27 cellular contexts compared by ENCODE assay signal in genomic region chr4:85061974-85062373, GRCh38.
"Had no signal": no experiment of that assay in that cellular context is flagged by ENCODE, and none has a peak within 500 bp of the region (broad histone marks: within the 10 kb centered on the region; RNA-seq: fewer than 3 reads in every experiment).

No MANE protein-coding gene starts in this region.

- ATAC-seq: stimulated activated effector memory CD8-positive, alpha-beta T cell treated with anti-CD3 and anti-CD28 coated beads, Interleukin-12 subunit alpha, Interleukin-12 subunit beta, amount 100 ng/mL, for 72 hours; stimulated activated memory B cell treated with anti-CD40 and anti-IgM and Interleukin-4, amounts not matched to agents 10 μg/mL and 1 μg/mL and 100 μg/mL, for 72 hours; stimulated activated naive B cell treated with anti-CD40 and anti-IgM and Interleukin-4, amounts not matched to agents 10 μg/mL and 1 μg/mL and 100 μg/mL, for 72 hours; stimulated activated naive CD8-positive, alpha-beta T cell treated with anti-CD3 and anti-CD28 coated beads, Interleukin-15, amount 100 ng/mL, for 72 hours; stimulated activated naive CD8-positive, alpha-beta T cell treated with anti-CD3 and anti-CD28 coated beads, Interleukin-15, Interleukin-2, amounts not matched to agents 100 U/mL and 50 U/mL, for 24 hours; upper lobe of right lung had no signal

- H3K27me3 ChIP-seq: stomach, testis, thyroid gland, tibial artery, tibial nerve, transverse colon, upper lobe of left lung, upper lobe of right lung, uterus, vagina had no signal

- DNase-seq: stimulated activated CD4-positive, alpha-beta T cell treated with anti-CD3 and anti-CD28 coated beads, Interleukin-2, amount 100 ng/mL, for 48 hours; stimulated activated CD4-positive, alpha-beta T cell treated with anti-CD3 and anti-CD28 coated beads, Interleukin-4, amount 100 ng/mL, for 1 hour; stimulated activated CD4-positive, alpha-beta T cell treated with anti-CD3 and anti-CD28 coated beads, Interleukin-4, amount 100 ng/mL, for 24 hours; stimulated activated CD4-positive, alpha-beta T cell treated with anti-CD3 and anti-CD28 coated beads, Interleukin-4, amount 100 ng/mL, for 4 hours; stimulated activated CD8-positive, alpha-beta memory T cell treated with anti-CD3 and anti-CD28 coated beads, Interleukin-4, amount 100 ng/mL, for 48 hours; stimulated activated naive B cell treated with anti-CD40 and anti-IgM and Interleukin-4, amounts not matched to agents 10 μg/mL and 1 μg/mL and 100 μg/mL, for 72 hours; stimulated activated naive CD4-positive, alpha-beta T cell; stimulated activated naive CD4-positive, alpha-beta T cell treated with Interleukin-2 at 50 U/mL for 16 hours; stimulated activated naive CD8-positive, alpha-beta T cell treated with anti-CD3 and anti-CD28 coated beads, Interleukin-15, amount 100 ng/mL, for 72 hours; stimulated activated naive CD8-positive, alpha-beta T cell treated with anti-CD3 and anti-CD28 coated beads, Interleukin-15, Interleukin-2, amounts not matched to agents 100 U/mL and 50 U/mL, for 24 hours; stomach; substantia nigra; testis; thyroid gland; tibial artery; transverse colon; trophoblast cell; upper lobe of left lung; upper lobe of right lung; uterus had no signal

- H3K4me1 ChIP-seq: stomach, suprapubic skin, testis, thyroid gland, tibial artery, tibial nerve, transverse colon, upper lobe of left lung, upper lobe of right lung, uterus, vagina had no signal

- FAIRE-seq: urothelium cell line had no signal

- H3K4me3 ChIP-seq: stomach, suprapubic skin, testis, thoracic aorta, thyroid gland, tibial artery, tibial nerve, transverse colon, upper lobe of left lung, upper lobe of right lung, uterus, vagina had no signal

- H3K9me3 ChIP-seq: stomach, suprapubic skin, testis, thoracic aorta, thyroid gland, tibial artery, tibial nerve, transverse colon, upper lobe of left lung, upper lobe of right lung, uterus, vagina had no signal

- H3K27ac ChIP-seq: stomach, suprapubic skin, testis, thoracic aorta, thyroid gland, tibial artery, tibial nerve, transverse colon, upper lobe of left lung, upper lobe of right lung, uterus, vagina had no signal

- H3K36me3 ChIP-seq: stomach, suprapubic skin, thoracic aorta, thyroid gland, tibial artery, tibial nerve, transverse colon, upper lobe of left lung, upper lobe of right lung, uterus, vagina had no signal
